ENCODE assay signal across 9 cellular contexts in genomic region chr5:87410941-87411340, GRCh38. TPM values are rescaled to one million over a fixed set of nuclear protein-coding genes. Genes with fewer than 3 reads are reported as not detected.
DNase-seq lines count a peak whose midpoint lies in the region; ATAC-seq and TF ChIP-seq lines count a peak whose summit lies in the region.
"Had no signal": no experiment of that assay in that cellular context is flagged by ENCODE, and none has a peak within 500 bp of the region (broad histone marks: within the 10 kb centered on the region; RNA-seq: fewer than 3 reads in every experiment).

No MANE protein-coding gene starts in this region.

- no peaks in the 10 kb centered on the region for H3K9me3 ChIP-seq in CD8-positive, alpha-beta T cell (ENCODE audit: low read length)

- no peak overlapping the region for H3K27ac ChIP-seq in CD8-positive, alpha-beta T cell (ENCODE audit: low read depth, low read length)
- H3K27ac ChIP-seq in brain microvascular endothelial cell, result peak overlapping the region; percentile 93

- no peaks in the 10 kb centered on the region for H3K27me3 Mint-ChIP-seq in CD8-positive, alpha-beta T cell (ENCODE audit: low read depth)
- peaks cover 9 to 10% of the 10 kb centered on the region in 2 donors for H3K27me3 Mint-ChIP-seq in natural killer cell (ENCODE audit: low read depth in 2 of 2)

- H3K36me3 Mint-ChIP-seq in CD8-positive, alpha-beta T cell, result peaks cover 60% of the 10 kb centered on the region
- H3K36me3 Mint-ChIP-seq in natural killer cell, result peaks cover 28% of the 10 kb centered on the region

- peaks cover 24% of the 10 kb centered on the region for H3K36me3 ChIP-seq in CD8-positive, alpha-beta T cell (ENCODE audit: insufficient read depth, low read length)
- peaks cover 31% of the 10 kb centered on the region for H3K36me3 ChIP-seq in brain microvascular endothelial cell (replicated peaks)
- peaks cover 11% of the 10 kb centered on the region for H3K36me3 ChIP-seq in H7 (replicated peaks; ENCODE audit: control insufficient read depth, insufficient read depth, low read length)

- H3K4me1 Mint-ChIP-seq in CD8-positive, alpha-beta T cell (ENCODE audit: low read depth), result peaks cover 66% of the 10 kb centered on the region
- H3K4me1 Mint-ChIP-seq in natural killer cell, result peaks cover 54 to 62% of the 10 kb centered on the region in 2 donors

- TF ChIP-seq CTCF in CD8-positive, alpha-beta T cell (IDR thresholded peaks at IDR 0.05), result no peak
- TF ChIP-seq CTCF in brain microvascular endothelial cell (IDR thresholded peaks at IDR 0.05; ENCODE audit: low read depth, low read length, missing control alignments) (no peak), natural killer cell (IDR thresholded peaks at IDR 0.05) (no peak)

- POLR2A ChIA-PET in CD8-positive, alpha-beta T cell (lab: Charles Lee), result no interaction called here

- peak overlapping the region; percentile 85 for H3K27ac Mint-ChIP-seq in CD8-positive, alpha-beta T cell
- H3K27ac Mint-ChIP-seq in natural killer cell, result peak overlapping the region; percentile 90 to 99

- peaks cover 29% of the 10 kb centered on the region for H3K4me1 ChIP-seq in CD8-positive, alpha-beta T cell (ENCODE audit: insufficient read depth, low read length)

- peak overlapping the region; percentile 93 for H3K4me3 Mint-ChIP-seq in CD8-positive, alpha-beta T cell
- H3K4me3 Mint-ChIP-seq in natural killer cell, result peak overlapping the region; percentile 73

- intact Hi-C loops in CD8-positive, alpha-beta T cell (cut with DNase I, micrococcal nuclease), result loop anchor here (5.0 kb wide), 3 partner anchors 289 to 794 kb away; partner anchors contain the start of gene COX7C (in 1 of the 2)
- intact Hi-C loops in natural killer cell (cut with micrococcal nuclease), result loop anchor here (5.0 to 10.0 kb wide), 2 partner anchors 289 to 734 kb away; no protein-coding TSS in a partner anchor

- ATAC-seq in CD8-positive, alpha-beta T cell, result no peak
- ATAC-seq in natural killer cell (no peak), HG03025 (IDR thresholded peaks at IDR 0.05; ENCODE audit: low FRiP score, unreplicated experiment) (no peak)

- CTCF ChIA-PET in CD8-positive, alpha-beta T cell (lab: Charles Lee), result interaction anchor here (1.2 kb wide), 1 partner anchor 10 kb away, joined by 8 read pairs; no protein-coding TSS in a partner anchor

- in situ Hi-C loops in brain microvascular endothelial cell (cut with HindIII; ENCODE audit: low pct_ligation_motif_present, low sequenced_read_pairs), result no loop called here

- no peak for DNase-seq in CD8-positive, alpha-beta T cell
- DNase-seq in LHCN-M2 (ENCODE audit: low read depth) (peak; percentile 59), brain microvascular endothelial cell (no peak), natural killer cell (no peak), SK-N-DZ (ENCODE audit: low spot score) (no peak), NCI-H1436 treated with DMSO at 0.1 percent for 48 hours (lab: John Stamatoyannopoulos, UW) (no peak), H7 (no peak)
- DNase-seq: head of caudate nucleus had no signal

- H3K27me3 ChIP-seq in CD8-positive, alpha-beta T cell (ENCODE audit: insufficient read depth, low read length), result no peaks in the 10 kb centered on the region
- H3K27me3 ChIP-seq in brain microvascular endothelial cell (replicated peaks) (no peaks in the 10 kb centered on the region), H7 (ENCODE audit: control insufficient read depth, insufficient read depth, low read length) (no peaks in the 10 kb centered on the region)

- no peak overlapping the region for H3K4me3 ChIP-seq in CD8-positive, alpha-beta T cell (ENCODE audit: low read depth, low read length)
- peak overlapping the region; percentile 96 for H3K4me3 ChIP-seq in brain microvascular endothelial cell (ENCODE audit: low read depth, low read length)
- H3K4me3 ChIP-seq in H7 (ENCODE audit: insufficient read depth, low read depth, low read length), result no peak overlapping the region

- H3K9me3 Mint-ChIP-seq in CD8-positive, alpha-beta T cell, result no peaks in the 10 kb centered on the region
- no peaks in the 10 kb centered on the region for H3K9me3 Mint-ChIP-seq in natural killer cell

RNA-seq across cellular contexts. Expression of gene CCNH, which starts 1.8 kb away (rescaled TPM):
- total RNA-seq in CD8-positive, alpha-beta T cell, result 100 to 1,000 TPM; 275 to 279 TPM
- 59.4 and 71.2 TPM in 2 replicates for total RNA-seq in LHCN-M2 (2014; rRNA removed)
- 32.7 TPM for polyA plus RNA-seq in LHCN-M2 (2012)
- total RNA-seq in natural killer cell, result 100 to 1,000 TPM; 171 to 305 (median 268) TPM
- polyA plus RNA-seq in SK-N-DZ (2014; cell fraction: cytosol; rRNA removed), result 67.9 and 104 TPM in 2 replicates
- polyA plus RNA-seq in SK-N-DZ (2014; cell fraction: nucleus; rRNA removed), result 100 and 110 TPM in 2 replicates
- 44.3 and 54.4 TPM in 2 replicates for total RNA-seq in H7 (2014; rRNA removed; shearing (Covaris generic))
